10 cellular contexts compared by ENCODE assay signal in the genomic region with DNA sequence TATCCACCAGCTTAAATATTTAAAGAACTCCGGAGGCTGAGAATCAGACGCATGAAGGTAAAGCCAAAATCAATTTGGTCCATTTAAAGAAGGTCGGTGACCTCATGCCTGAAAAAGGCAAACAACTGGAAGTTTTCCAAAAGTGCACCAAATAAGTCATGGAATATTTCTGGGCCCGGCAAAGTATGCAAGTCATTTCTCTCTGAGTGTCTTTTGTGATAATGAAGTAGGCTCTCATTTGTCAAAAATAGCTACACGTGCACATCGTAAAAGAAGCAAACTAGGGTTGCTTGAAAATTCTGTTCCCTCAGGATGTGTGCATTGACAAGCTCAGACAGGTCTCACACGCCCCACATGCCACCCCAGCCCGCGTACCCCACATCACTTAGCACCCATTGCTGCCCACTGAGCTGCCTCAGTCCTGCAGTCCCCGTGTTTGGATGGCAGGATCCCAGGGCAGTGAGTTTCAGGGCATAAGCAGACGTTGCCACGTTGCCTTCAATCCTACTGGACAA. TPM values are rescaled to one million over a fixed set of nuclear protein-coding genes. Genes with fewer than 3 reads are reported as not detected.
DNase-seq lines count a peak whose midpoint lies in the region; ATAC-seq, FAIRE-seq and TF ChIP-seq lines count a peak whose summit lies in the region.
"Had no signal": no experiment of that assay in that cellular context is flagged by ENCODE, and none has a peak within 500 bp of the region (broad histone marks: within the 10 kb centered on the region; RNA-seq: fewer than 3 reads in every experiment).

No MANE protein-coding gene starts in this region.

- WGBS in right lobe of liver (ENCODE audit: insufficient coverage, low coverage, low lambda C conversion rate, missing lambda C conversion rate), result 6% methylated on average over 6 of the region's 12 CpGs

- DNase-seq in NCI-H1105 treated with DMSO at 0.1 percent for 48 hours (lab: John Stamatoyannopoulos, UW) (peak; percentile 21), NCI-H1105 (lab: John Stamatoyannopoulos, UW) (no peak), choroid plexus epithelial cell (ENCODE audit: low read depth) (peak; percentile 70), right lobe of liver (no peak), urothelium cell line (ENCODE audit: low spot score) (peak; percentile 70), Calu3 (no peak)
- DNase-seq: activated T-cell treated with anti-CD3 and anti-CD28 coated beads, Interleukin-2, amount 50 U/mL, for 1 hour; stimulated activated CD4-positive, alpha-beta T cell treated with anti-CD3 and anti-CD28 coated beads, Interleukin-2, amount 100 ng/mL, for 48 hours had no signal

- no TSS peak for BruUV-seq in Calu3 (replicated peaks; lab: Mats Ljungman, UMichigan)

- no peaks in the 10 kb centered on the region for H3K36me3 ChIP-seq in right lobe of liver

- TF ChIP-seq CTCF in choroid plexus epithelial cell (conservative IDR thresholded peaks at IDR 0.05; ENCODE audit: low read depth, low read length), result no peak
- TF ChIP-seq CTCF in right lobe of liver (IDR thresholded peaks at IDR 0.05), result no peak
- no peak for TF ChIP-seq CTCF in Calu3 (IDR thresholded peaks at IDR 0.05; ENCODE audit: unreplicated experiment)

- no peaks in the 10 kb centered on the region for H3K4me1 Mint-ChIP-seq in Calu3 (ENCODE audit: low read depth, unreplicated experiment)

- CTCF ChIA-PET in Calu3 (lab: Charles Lee), result no interaction called here

- peaks cover 26% of the 10 kb centered on the region for H3K36me3 Mint-ChIP-seq in Calu3 (ENCODE audit: insufficient read depth, unreplicated experiment)

- H3K27ac Mint-ChIP-seq in Calu3 (ENCODE audit: unreplicated experiment), result no peak overlapping the region

- ATAC-seq in right lobe of liver, result peak; percentile 61 to 84 (median 74)
- ATAC-seq in GM21717 (IDR thresholded peaks at IDR 0.05; ENCODE audit: unreplicated experiment), result no peak
- no peak for ATAC-seq in HG02763 (IDR thresholded peaks at IDR 0.05; ENCODE audit: unreplicated experiment)

- no peaks in the 10 kb centered on the region for H3K9me3 ChIP-seq in right lobe of liver

- no peaks in the 10 kb centered on the region for H3K9me3 Mint-ChIP-seq in Calu3 (ENCODE audit: low read depth, unreplicated experiment)

- no peak overlapping the region for H3K4me3 Mint-ChIP-seq in Calu3 (ENCODE audit: low read depth, unreplicated experiment)

- H3K4me3 ChIP-seq in choroid plexus epithelial cell (ENCODE audit: low read depth, low read length) (no peak overlapping the region), right lobe of liver (no peak overlapping the region)

- peaks cover 0 to 20% (median 9%) of the 10 kb centered on the region in 4 donors for H3K4me1 ChIP-seq in right lobe of liver

- H3K27me3 Mint-ChIP-seq in Calu3 (ENCODE audit: unreplicated experiment), result no peaks in the 10 kb centered on the region

- no peaks in the 10 kb centered on the region for H3K27me3 ChIP-seq in right lobe of liver

- no peak for FAIRE-seq in urothelium cell line (lab: Jason Lieb, UNC)

- intact Hi-C loops in right lobe of liver (cut with DNase I), result loop anchor here in 1 of 2 donors (10.0 kb wide), 1 partner anchor 67 kb away; no protein-coding TSS in a partner anchor
- intact Hi-C loops in Calu3 (cut with micrococcal nuclease; ENCODE audit: unreplicated experiment), result no loop called here

- no peak for TF ChIP-seq POLR2A in right lobe of liver (IDR thresholded peaks at IDR 0.05)

- H3K27ac ChIP-seq in right lobe of liver, result peak overlapping the region in 2 of 3 donors; percentile 33 to 38

RNA-seq across cellular contexts. Expression of a gene that starts 20.5 kb away (rescaled TPM):
- total RNA-seq in right lobe of liver (10 to 100 TPM in 3 of 6 experiments, 1 to 10 TPM in 3; 6.6 to 27.4 (median 13.2) TPM), Calu3 (2022) (253 and 258 TPM in 2 replicates)

RNA-seq across cellular contexts. Expression of a gene that starts 31.9 kb away (rescaled TPM):
- total RNA-seq in right lobe of liver (10 to 100 TPM; 28.8 to 48.4 (median 34.6) TPM), Calu3 (2022) (56.3 and 61.5 TPM in 2 replicates)

Comparison
In these comparisons a context has a peak if more than half of its experiments do, and no peak if none do; other contexts are left out.
1. DNase-seq: peak in NCI-H1105 treated with DMSO at 0.1 percent for 48 hours (single experiment), choroid plexus epithelial cell (single experiment) and urothelium cell line (single experiment); none in NCI-H1105 (single experiment), right lobe of liver (0 of 3) and Calu3 (single experiment).
2. ATAC-seq: peak in right lobe of liver (4 of 4); none in GM21717 (single experiment) and HG02763 (single experiment).